In genomic region chr7:107563761-107564552, GRCh38 we compare ENCODE assay signal across 8 cellular contexts. TPM values are rescaled to one million over a fixed set of nuclear protein-coding genes. Genes with fewer than 3 reads are reported as not detected.
DNase-seq lines count a peak whose midpoint lies in the region; ATAC-seq, FAIRE-seq and TF ChIP-seq lines count a peak whose summit lies in the region.

COG5 (minus strand) TSS chr7:107563920; CDS start chr7:107563896, 24 bp downstream.
DUS4L (plus strand) TSS chr7:107563971; CDS start chr7:107567071, 3,100 bp downstream.

- intact Hi-C loops in kidney (cut with DNase I), result no loop called here

- no peak for FAIRE-seq in kidney (lab: Jason Lieb, UNC)

- no peaks in the 10 kb centered on the region for H3K27me3 ChIP-seq in AG04450 (ENCODE audit: control insufficient read depth, insufficient read depth, low read length)

- H3K9me3 ChIP-seq in AG04450 (ENCODE audit: control insufficient read depth, insufficient read depth, low read length) (no peaks in the 10 kb centered on the region), kidney (ENCODE audit: control insufficient read depth in 1 of 2, low read length in 2 of 2) (no peaks in the 10 kb centered on the region)

- H3K4me3 ChIP-seq in AG04450 (ENCODE audit: low read depth, low read length), result peak within 1 kb of the TSS; percentile 92
- peak within 1 kb of the TSS; percentile 82 to 95 for H3K4me3 ChIP-seq in kidney (ENCODE audit: low read length in 2 of 2)

- no peak for TF ChIP-seq CTCF in AG04450 (IDR thresholded peaks at IDR 0.05; ENCODE audit: low read depth, low read length)
- no peak for TF ChIP-seq CTCF in kidney (IDR thresholded peaks at IDR 0.05; ENCODE audit: borderline replicate concordance, extremely low read depth, insufficient read depth)

- POLR2A ChIA-PET in AG04450 (lab: Yijun Ruan, JAX), result interaction anchor here (0.7 to 1.3 kb wide), 3 partner anchors 19 to 396 kb away, joined by 3 to 6 read pairs (median 3); partner anchors contain the start of genes CBLL1 and HBP1

- H3K9ac ChIP-seq in kidney (ENCODE audit: low read length in 2 of 2), result peak within 1 kb of the TSS; percentile 91 to 95

- no peaks in the 10 kb centered on the region for H3K36me3 ChIP-seq in kidney (ENCODE audit: control insufficient read depth in 1 of 2, insufficient read depth in 2 of 2, low read length in 2 of 2)

- peak; percentile 34 for DNase-seq in AG04450 (ENCODE audit: low read depth, low spot score)
- peak; percentile 90 for DNase-seq in NCI-H2227 (lab: John Stamatoyannopoulos, UW; ENCODE audit: unreplicated experiment)
- peak; percentile 79 for DNase-seq in activated CD4-positive, CD25-positive, alpha-beta regulatory T cell treated with anti-CD3 and anti-CD28 coated beads, Interleukin-2, amount 50 U/mL, for 72 hours
- DNase-seq in cerebellar cortex (ENCODE audit: low spot score), result peak; percentile 83
- DNase-seq in kidney, result peak; percentile 91
- DNase-seq in stimulated activated CD4-positive, alpha-beta T cell treated with anti-CD3 and anti-CD28 coated beads, Interleukin-15, amount 100 ng/mL, for 24 hours, result peak; percentile 89

- peak within 1 kb of the TSS; percentile 86 for H3K27ac ChIP-seq in AG04450 (ENCODE audit: low read depth, low read length)
- H3K27ac ChIP-seq in kidney (ENCODE audit: low read depth in 2 of 2, low read length in 2 of 2), result peak within 1 kb of the TSS; percentile 90 to 93

- CTCF ChIA-PET in AG04450 (lab: Charles Lee), result interaction anchor here (0.6 to 1.7 kb wide), 3 partner anchors 8 to 417 kb away, joined by 3 to 5 read pairs (median 3); no protein-coding TSS in a partner anchor

- peaks cover 0 to 14% of the 10 kb centered on the region in 2 donors for H3K4me1 ChIP-seq in kidney (ENCODE audit: control insufficient read depth in 1 of 2, insufficient read depth in 1 of 2, low read depth in 1 of 2, low read length in 2 of 2)

- ATAC-seq in GM18870 (IDR thresholded peaks at IDR 0.05; ENCODE audit: unreplicated experiment) (peak; percentile 88), HG03103 (IDR thresholded peaks at IDR 0.05; ENCODE audit: low read depth, unreplicated experiment) (peak; percentile 94)

RNA-seq across cellular contexts. Expression of gene COG5, which starts in this region (rescaled TPM):
- 35.5 and 55.2 TPM in 2 replicates for polyA plus RNA-seq in AG04450 (2011; rRNA removed)
- polyA minus RNA-seq in AG04450 (2011; rRNA and poly(A)+ RNA removed), result 46.7 and 51.3 TPM in 2 replicates
- 45.7 TPM for total RNA-seq in kidney
- 8.6 TPM for polyA plus RNA-seq in kidney (ENCODE audit: insufficient read depth, low read depth, low replicate concordance)

RNA-seq across cellular contexts. Expression of gene DUS4L, which starts in this region (rescaled TPM):
- 4.8 and 6.0 TPM in 2 replicates for polyA plus RNA-seq in AG04450 (2011; rRNA removed)
- polyA minus RNA-seq in AG04450 (2011; rRNA and poly(A)+ RNA removed), result 2.9 and 5.0 TPM in 2 replicates
- 8.4 TPM for total RNA-seq in kidney
- polyA plus RNA-seq in kidney (ENCODE audit: insufficient read depth, low read depth, low replicate concordance), result 7.3 TPM

Comparison
In these comparisons a context has a peak if more than half of its experiments do, and no peak if none do; other contexts are left out.
1. Peak in every context shown above with its lines: DNase-seq, ATAC-seq, H3K4me3 ChIP-seq and H3K27ac ChIP-seq.
2. DNase-seq: peak in every context shown above with its lines; median percentile 91 in kidney; 90 in NCI-H2227; 89 in stimulated activated CD4-positive, alpha-beta T cell treated with anti-CD3 and anti-CD28 coated beads, Interleukin-15, amount 100 ng/mL, for 24 hours; 83 in cerebellar cortex; 79 in activated CD4-positive, CD25-positive, alpha-beta regulatory T cell treated with anti-CD3 and anti-CD28 coated beads, Interleukin-2, amount 50 U/mL, for 72 hours; 34 in AG04450.